Comparison of ENCODE assay signal across 22 cellular contexts in genomic region chr6:3484240-3484639, GRCh38. TPM values are rescaled to one million over a fixed set of nuclear protein-coding genes. Genes with fewer than 3 reads are reported as not detected.
DNase-seq lines count a peak whose midpoint lies in the region; ATAC-seq, FAIRE-seq and TF ChIP-seq lines count a peak whose summit lies in the region.
"Had no signal": no experiment of that assay in that cellular context is flagged by ENCODE, and none has a peak within 500 bp of the region (broad histone marks: within the 10 kb centered on the region; RNA-seq: fewer than 3 reads in every experiment).

No MANE protein-coding gene starts in this region.

- POLR2A ChIA-PET in A673 (lab: Charles Lee; ENCODE audit: low non-redundant PET): no interaction called here
- POLR2A ChIA-PET in IMR-90 (lab: Charles Lee; ENCODE audit: unreplicated experiment): no interaction called here
- POLR2A ChIA-PET in K562 (lab: Yijun Ruan, JAX): interaction anchor here (1.1 kb wide), 2 partner anchors 11 to 18 kb away, joined by 3 to 6 read pairs; no protein-coding TSS in a partner anchor
- POLR2A ChIA-PET in OCI-LY7 (lab: Charles Lee): no interaction called here

- H3K36me3 ChIP-seq in A673 (ENCODE audit: insufficient read depth, low read length, poor library complexity, severe bottlenecking): no peaks in the 10 kb centered on the region
- no peaks in the 10 kb centered on the region for H3K36me3 ChIP-seq in IMR-90 (ENCODE audit: control insufficient read depth, insufficient read depth, low read length)
- no peaks in the 10 kb centered on the region for H3K36me3 ChIP-seq in K562 (ENCODE audit: control insufficient read depth, insufficient read depth, low read length)
- no peaks in the 10 kb centered on the region for H3K36me3 ChIP-seq in OCI-LY7 (ENCODE audit: insufficient read depth, low read length)
- H3K36me3 ChIP-seq: transverse colon had no signal

- no peak overlapping the region for H2AK9ac ChIP-seq in IMR-90 (replicated peaks; ENCODE audit: low read depth, low read length, poor library complexity)

- no peak overlapping the region for H3K56ac ChIP-seq in IMR-90 (ENCODE audit: extremely low read depth, insufficient read depth, low read length)

- H4K20me1 ChIP-seq in IMR-90 (ENCODE audit: insufficient read depth, low read length): no peaks in the 10 kb centered on the region
- H4K20me1 ChIP-seq in K562 (replicated peaks; ENCODE audit: control insufficient read depth, insufficient read depth, low read length): no peaks in the 10 kb centered on the region
- no peaks in the 10 kb centered on the region for H4K20me1 ChIP-seq in OCI-LY7 (ENCODE audit: insufficient read depth, low read length)

- peaks cover 48% of the 10 kb centered on the region for H3K27me3 Mint-ChIP-seq in activated T-helper 17 cell treated with anti-CD3 and anti-CD28 coated beads, Interleukin-2, amount 50 U/mL, for 72 hours

- no peak overlapping the region for H3K27ac Mint-ChIP-seq in activated T-helper 17 cell treated with anti-CD3 and anti-CD28 coated beads, Interleukin-2, amount 50 U/mL, for 72 hours
- H3K27ac Mint-ChIP-seq: activated naive CD4-positive, alpha-beta T cell treated with anti-CD3 and anti-CD28 coated beads, Interleukin-2, amount 50 U/mL, for 24 hours; CD4-positive, CD25-positive, alpha-beta regulatory T cell; endodermal cell; immature natural killer cell; nephron progenitor cell; stimulated activated naive B cell treated with anti-CD40 and anti-IgM and Interleukin-4, amounts not matched to agents 10 μg/mL and 1 μg/mL and 100 μg/mL, for 72 hours had no signal

- H3K79me2 ChIP-seq in K562 (ENCODE audit: control insufficient read depth, insufficient read depth, low read length) (no peaks in the 10 kb centered on the region), OCI-LY7 (ENCODE audit: insufficient read depth, low read depth, low read length) (no peaks in the 10 kb centered on the region)

- no peaks in the 10 kb centered on the region for H3K4me1 ChIP-seq in A673 (ENCODE audit: insufficient read depth, low read length, poor library complexity, severe bottlenecking)
- no peaks in the 10 kb centered on the region for H3K4me1 ChIP-seq in IMR-90 (ENCODE audit: control insufficient read depth, insufficient read depth, low read length)
- H3K4me1 ChIP-seq in K562 (replicated peaks in 1 of 2; ENCODE audit: control insufficient read depth in 2 of 2, insufficient read depth in 2 of 2, low read length in 2 of 2): no peaks in the 10 kb centered on the region
- H3K4me1 ChIP-seq in OCI-LY7 (ENCODE audit: insufficient read depth, low read length, poor library complexity, severe bottlenecking): no peaks in the 10 kb centered on the region
- H3K4me1 ChIP-seq: transverse colon had no signal

- no peak for TF ChIP-seq EP300 in K562 (IDR thresholded peaks at IDR 0.05; ENCODE audit: low read length)

- H3K9me3 ChIP-seq in A673 (ENCODE audit: low read depth, low read length, poor library complexity, severe bottlenecking) (no peaks in the 10 kb centered on the region), IMR-90 (ENCODE audit: control insufficient read depth, insufficient read depth, low read length) (peaks cover 17% of the 10 kb centered on the region), K562 (replicated peaks; ENCODE audit: control insufficient read depth, insufficient read depth, low read depth, low read length) (peaks cover 6% of the 10 kb centered on the region; the same call in 1 of the 2 replicates), OCI-LY7 (ENCODE audit: low read length) (no peaks in the 10 kb centered on the region)

- no peak overlapping the region for H3K18ac ChIP-seq in IMR-90 (ENCODE audit: low read depth, low read length)

- H3K9me1 ChIP-seq in IMR-90 (ENCODE audit: insufficient read depth, low read length) (no peaks in the 10 kb centered on the region), K562 (ENCODE audit: control insufficient read depth, insufficient read depth, low read length) (no peaks in the 10 kb centered on the region)

- no peaks in the 10 kb centered on the region for H3K27me3 ChIP-seq in A673 (replicated peaks; ENCODE audit: insufficient read depth, low read depth, low read length, poor library complexity)
- peaks cover 29% of the 10 kb centered on the region for H3K27me3 ChIP-seq in IMR-90 (ENCODE audit: control insufficient read depth, insufficient read depth, low read length)
- H3K27me3 ChIP-seq in K562 (ENCODE audit: control insufficient read depth in 2 of 2, insufficient read depth in 2 of 2, low read length in 2 of 2): peaks cover 66 to 73% of the 10 kb centered on the region in 2 experiments
- H3K27me3 ChIP-seq: transverse colon had no signal

- H2AFZ ChIP-seq in IMR-90 (replicated peaks; ENCODE audit: low read length, poor library complexity) (no peak overlapping the region), K562 (ENCODE audit: low read depth, low read length) (no peak overlapping the region), OCI-LY7 (ENCODE audit: low read length) (no peak overlapping the region)

- peaks cover 15% of the 10 kb centered on the region for H3K9me3 Mint-ChIP-seq in activated T-helper 17 cell treated with anti-CD3 and anti-CD28 coated beads, Interleukin-2, amount 50 U/mL, for 72 hours

- no peak for FAIRE-seq in K562 (lab: Jason Lieb, UNC)
- FAIRE-seq: A204.1, TTC549 had no signal

- H3K4me3 ChIP-seq in A673 (ENCODE audit: low read depth, low read length, poor library complexity, severe bottlenecking) (no peak overlapping the region), IMR-90 (ENCODE audit: insufficient read depth, low read depth, low read length) (no peak overlapping the region), K562 (no peak overlapping the region), OCI-LY7 (ENCODE audit: low read depth, low read length, poor library complexity, severe bottlenecking) (no peak overlapping the region)
- H3K4me3 ChIP-seq: transverse colon had no signal

- H3K9ac ChIP-seq in IMR-90 (ENCODE audit: low read depth, low read length) (no peak overlapping the region), K562 (ENCODE audit: insufficient read depth in 1 of 2, low read depth in 2 of 2, low read length in 2 of 2) (no peak overlapping the region)

- no peak overlapping the region for H2AK5ac ChIP-seq in IMR-90 (ENCODE audit: low read depth, low read length)

- intact Hi-C loops in A673 (cut with micrococcal nuclease; ENCODE audit: unreplicated experiment) (no loop called here), IMR-90 (cut with micrococcal nuclease) (no loop called here), K562 (cut with micrococcal nuclease) (no loop called here), OCI-LY7 (cut with micrococcal nuclease; ENCODE audit: unreplicated experiment) (no loop called here)

- H3K23ac ChIP-seq in IMR-90 (ENCODE audit: low read depth, low read length): no peak overlapping the region

- H4K91ac ChIP-seq in IMR-90 (ENCODE audit: insufficient read depth, low read depth, low read length): no peak overlapping the region

- DNase-seq in A673 (ENCODE audit: low spot score) (peak; percentile 15), IMR-90 (peak; percentile 49), K562 (ENCODE audit: extremely low read depth in 1 of 4, low spot score in 3 of 4) (no peak), glomerular visceral epithelial cell (ENCODE audit: extremely low spot score) (peak; percentile 23), kidney glomerular epithelial cell (lab: John Stamatoyannopoulos, UW) (no peak), activated gamma-delta T cell treated with Interleukin-2 at 50 U/mL for 16 hours (no peak), OCI-LY7 (ENCODE audit: low spot score) (no peak)
- DNase-seq: activated T-cell treated with anti-CD3 and anti-CD28 coated beads, Interleukin-2, amount 50 U/mL, for 1 hour; CD4-positive, CD25-positive, alpha-beta regulatory T cell; DMS79; endodermal cell; immature natural killer cell; NCI-H187; NCI-H446 treated with DMSO at 0.1 percent for 48 hours; nephron progenitor cell; stimulated activated naive B cell treated with anti-CD40 and anti-IgM and Interleukin-4, amounts not matched to agents 10 μg/mL and 1 μg/mL and 100 μg/mL, for 72 hours; transverse colon had no signal

- no peak overlapping the region for H4K8ac ChIP-seq in IMR-90 (ENCODE audit: low read depth in 2 of 2, low read length in 2 of 2)

- H3K4me1 Mint-ChIP-seq in activated T-helper 17 cell treated with anti-CD3 and anti-CD28 coated beads, Interleukin-2, amount 50 U/mL, for 72 hours: no peaks in the 10 kb centered on the region
- H3K4me1 Mint-ChIP-seq: activated naive CD4-positive, alpha-beta T cell treated with anti-CD3 and anti-CD28 coated beads, Interleukin-2, amount 50 U/mL, for 24 hours; CD4-positive, CD25-positive, alpha-beta regulatory T cell; central memory CD8-positive, alpha-beta T cell; immature natural killer cell; stimulated activated naive B cell treated with anti-CD40 and anti-IgM and Interleukin-4, amounts not matched to agents 10 μg/mL and 1 μg/mL and 100 μg/mL, for 72 hours had no signal

- H3K79me1 ChIP-seq in IMR-90 (ENCODE audit: low read depth in 1 of 2, low read length in 2 of 2): no peaks in the 10 kb centered on the region

- no peak for TF ChIP-seq RAD21 in IMR-90 (IDR thresholded peaks at IDR 0.05; ENCODE audit: low read length)
- no peak for TF ChIP-seq RAD21 in K562 (CRISPR knock-in tag; conservative IDR thresholded peaks at IDR 0.05 in 1 of 2, IDR thresholded peaks at IDR 0.05 in 1 of 2)

- no peak overlapping the region for H3K14ac ChIP-seq in IMR-90 (replicated peaks; ENCODE audit: low read depth, low read length)

- H3K27ac ChIP-seq in A673 (ENCODE audit: low read depth, low read length, poor library complexity, severe bottlenecking) (no peak overlapping the region), IMR-90 (ENCODE audit: insufficient read depth, low read length) (no peak overlapping the region), K562 (ENCODE audit: extremely low read depth, low read depth, low read length) (no peak overlapping the region), OCI-LY7 (ENCODE audit: low read depth, low read length, poor library complexity, severe bottlenecking) (no peak overlapping the region)
- H3K27ac ChIP-seq: transverse colon had no signal

- H3K4ac ChIP-seq in IMR-90 (ENCODE audit: low read depth, low read length): no peak overlapping the region

- no CpG with 5 or more reads among the region's 8 CpGs for WGBS in IMR-90 (ENCODE audit: extremely low coverage in 2 of 2, insufficient read length in 1 of 2), 2 experiments
- 2% methylated on average over 8 of the region's 8 CpGs for WGBS in K562 (ENCODE audit: insufficient coverage, low coverage, missing lambda C conversion rate)

- no peak overlapping the region for H2BK120ac ChIP-seq in IMR-90 (ENCODE audit: low read depth, low read length)

- H3K4me3 Mint-ChIP-seq in activated T-helper 17 cell treated with anti-CD3 and anti-CD28 coated beads, Interleukin-2, amount 50 U/mL, for 72 hours: no peak overlapping the region
- H3K4me3 Mint-ChIP-seq: activated naive CD4-positive, alpha-beta T cell treated with anti-CD3 and anti-CD28 coated beads, Interleukin-2, amount 50 U/mL, for 24 hours; CD4-positive, CD25-positive, alpha-beta regulatory T cell; central memory CD8-positive, alpha-beta T cell; endodermal cell; immature natural killer cell; nephron progenitor cell; stimulated activated naive B cell treated with anti-CD40 and anti-IgM and Interleukin-4, amounts not matched to agents 10 μg/mL and 1 μg/mL and 100 μg/mL, for 72 hours had no signal

- H2BK15ac ChIP-seq in IMR-90 (ENCODE audit: low read depth, low read length): no peak overlapping the region

- ATAC-seq in IMR-90 (ENCODE audit: low read depth) (no peak), K562 (no peak)
- ATAC-seq in activated T-helper 17 cell treated with anti-CD3 and anti-CD28 coated beads, Interleukin-2, amount 50 U/mL, for 72 hours (replicated peaks): no peak
- ATAC-seq: stimulated activated naive B cell treated with anti-CD40 and anti-IgM and Interleukin-4, amounts not matched to agents 10 μg/mL and 1 μg/mL and 100 μg/mL, for 72 hours had no signal

- H3K9me2 ChIP-seq in OCI-LY7 (ENCODE audit: insufficient read depth, low read length): no peaks in the 10 kb centered on the region

- TF ChIP-seq CTCF in A673 (conservative IDR thresholded peaks at IDR 0.05; ENCODE audit: low read depth, low read length): no peak
- no peak for TF ChIP-seq CTCF in IMR-90 (conservative IDR thresholded peaks at IDR 0.05; ENCODE audit: low read depth, low read length)
- TF ChIP-seq CTCF in K562 (IDR thresholded peaks at IDR 0.05 in 2 of 3, conservative IDR thresholded peaks at IDR 0.05 in 1 of 3; ENCODE audit: insufficient read depth in 2 of 3, low read depth in 1 of 3, low read length in 3 of 3): no peak
- no peak for TF ChIP-seq CTCF in OCI-LY7 (conservative IDR thresholded peaks at IDR 0.05; ENCODE audit: low read length)

- in situ Hi-C loops in IMR-90 (cut with MboI; ENCODE audit: low sequenced_read_pairs): no loop called here
- in situ Hi-C loops in K562 (cut with MboI): no loop called here

- BruUV-seq in A673 (replicated peaks; lab: Mats Ljungman, UMichigan) (no TSS peak), IMR-90 (replicated peaks; lab: Mats Ljungman, UMichigan) (no TSS peak), K562 (replicated peaks; lab: Mats Ljungman, UMichigan) (no TSS peak), OCI-LY7 (replicated peaks; lab: Mats Ljungman, UMichigan) (no TSS peak)

- H2BK5ac ChIP-seq in IMR-90 (ENCODE audit: low read depth, low read length, poor library complexity, severe bottlenecking): no peak overlapping the region

- H3K4me2 ChIP-seq in IMR-90 (ENCODE audit: low read depth, low read length): no peak overlapping the region
- H3K4me2 ChIP-seq in K562 (ENCODE audit: insufficient read depth, low read length): no peak overlapping the region
- H3K4me2 ChIP-seq in OCI-LY7 (ENCODE audit: low read length): no peak overlapping the region

- CTCF ChIA-PET in A673 (lab: Charles Lee): no interaction called here
- CTCF ChIA-PET in IMR-90 (lab: Yijun Ruan, JAX): interaction anchor here (0.6 to 1.0 kb wide), 2 partner anchors 11 to 122 kb away, joined by 3 to 4 read pairs; no protein-coding TSS in a partner anchor
- CTCF ChIA-PET in K562 (lab: Yijun Ruan, JAX; ENCODE audit: low intra/inter-chr PET ratio): interaction anchor here (0.6 kb wide), 1 partner anchor 762 kb away, joined by 7 read pairs; no protein-coding TSS in a partner anchor
- CTCF ChIA-PET in OCI-LY7 (lab: Charles Lee; ENCODE audit: unreplicated experiment): no interaction called here

- TF ChIP-seq POLR2A in IMR-90 (IDR thresholded peaks at IDR 0.05; ENCODE audit: low read depth, low read length) (no peak), K562 (conservative IDR thresholded peaks at IDR 0.05) (no peak)

- no peaks in the 10 kb centered on the region for H3K36me3 Mint-ChIP-seq in activated T-helper 17 cell treated with anti-CD3 and anti-CD28 coated beads, Interleukin-2, amount 50 U/mL, for 72 hours (ENCODE audit: low read depth)
- H3K36me3 Mint-ChIP-seq: CD4-positive, CD25-positive, alpha-beta regulatory T cell had no signal

- H2BK20ac ChIP-seq in IMR-90 (ENCODE audit: low read depth, low read length): no peak overlapping the region

- H4K5ac ChIP-seq in IMR-90 (ENCODE audit: low read depth, low read length): no peak overlapping the region

- dilution Hi-C loops in IMR-90 (cut with HindIII; ENCODE audit: low sequenced_read_pairs, unreplicated experiment): no loop called here

RNA-seq across cellular contexts. Expression of gene SLC22A23, which starts 27.4 kb away (rescaled TPM):
- total RNA-seq in A673 (2021) (6.2 TPM in 2 replicates), IMR-90 (2012; rRNA removed) (0.56 and 0.72 TPM in 2 replicates), K562 (2014; rRNA removed) (4.0 TPM in 2 replicates), K562 (2014; rRNA removed; fragmentation: Illumina TruSeq; extraction: Trizol) (1.6 and 1.9 TPM in 2 replicates), K562 (2015; rRNA removed; fragmentation: Illumina TruSeq; extraction: Trizol) (1.1 and 1.2 TPM in 2 replicates), K562 (2021) (7.3 and 8.7 TPM in 2 replicates), OCI-LY7 (2022) (not detected in 2 replicates)
- polyA plus RNA-seq in IMR-90 (2012; rRNA removed) (1.1 and 1.6 TPM in 2 replicates), K562 (2011; rRNA removed) (2.1 and 3.2 TPM in 2 replicates), K562 (2014; fragmentation: Illumina TruSeq; extraction: Trizol) (4.1 and 5.4 TPM in 2 replicates), K562 (2014; fragmentation: Nextera tagmentation; extraction: Ambion mirVana) (under 1 TPM; 0.30 to 0.32 TPM), K562 (2014; rRNA removed) (2.5 and 4.7 TPM in 2 replicates)
- polyA plus RNA-seq in IMR-90 (2012; cell fraction: cytosol; rRNA removed): 1.2 and 1.9 TPM in 2 replicates
- 1.9 TPM in 2 replicates for polyA plus RNA-seq in IMR-90 (2012; cell fraction: nucleus; rRNA removed; ENCODE audit: low replicate concordance)
- 37.5 and 58.5 TPM in 2 replicates for total RNA-seq in K562 (2011; cell fraction: chromatin; rRNA removed; ENCODE audit: low replicate concordance)
- total RNA-seq in K562 (2011; cell fraction: nucleolus; rRNA removed): 38.7 and 44.9 TPM in 2 replicates
- total RNA-seq in K562 (2011; cell fraction: nucleoplasm; rRNA removed): 41.6 and 49.3 TPM in 2 replicates
- polyA plus RNA-seq in K562 (2011; cell fraction: cytosol; rRNA removed): 3.3 and 3.5 TPM in 2 replicates
- polyA plus RNA-seq in K562 (2011; cell fraction: nucleus; rRNA removed): 7.3 and 12.9 TPM in 2 replicates
- polyA plus RNA-seq in K562 (2012): 3.6 and 8.0 TPM in 2 replicates
- 6.7 and 10.2 TPM in 2 replicates for polyA minus RNA-seq in K562 (2011; rRNA and poly(A)+ RNA removed)
- polyA minus RNA-seq in K562 (2011; cell fraction: cytosol; rRNA and poly(A)+ RNA removed): 5.6 and 7.4 TPM in 2 replicates
- polyA minus RNA-seq in K562 (2011; cell fraction: nucleus; rRNA and poly(A)+ RNA removed): 13.2 and 15.6 TPM in 2 replicates
- total RNA-seq in OCI-LY7 (2014; rRNA removed; shearing (Covaris generic)): not detected in 2 replicates
- under 1 TPM; 0.13 to 0.45 TPM for total RNA-seq in activated T-helper 17 cell treated with anti-CD3 and anti-CD28 coated beads, Interleukin-2, amount 50 U/mL, for 72 hours

Comparison
In these comparisons a context has a peak if more than half of its experiments do, and no peak if none do; other contexts are left out.
1. DNase-seq: peak in A673 (single experiment), IMR-90 (single experiment) and glomerular visceral epithelial cell (single experiment); none in K562 (0 of 4), kidney glomerular epithelial cell (single experiment), activated gamma-delta T cell treated with Interleukin-2 at 50 U/mL for 16 hours (single experiment) and OCI-LY7 (single experiment).
2. CTCF ChIA-PET loops: an anchor here in IMR-90 (0.6 to 1.0 kb wide) and K562 (0.6 kb wide); none called in A673 and OCI-LY7.